ENCODE assay signal across 8 cellular contexts in the genomic region with DNA sequence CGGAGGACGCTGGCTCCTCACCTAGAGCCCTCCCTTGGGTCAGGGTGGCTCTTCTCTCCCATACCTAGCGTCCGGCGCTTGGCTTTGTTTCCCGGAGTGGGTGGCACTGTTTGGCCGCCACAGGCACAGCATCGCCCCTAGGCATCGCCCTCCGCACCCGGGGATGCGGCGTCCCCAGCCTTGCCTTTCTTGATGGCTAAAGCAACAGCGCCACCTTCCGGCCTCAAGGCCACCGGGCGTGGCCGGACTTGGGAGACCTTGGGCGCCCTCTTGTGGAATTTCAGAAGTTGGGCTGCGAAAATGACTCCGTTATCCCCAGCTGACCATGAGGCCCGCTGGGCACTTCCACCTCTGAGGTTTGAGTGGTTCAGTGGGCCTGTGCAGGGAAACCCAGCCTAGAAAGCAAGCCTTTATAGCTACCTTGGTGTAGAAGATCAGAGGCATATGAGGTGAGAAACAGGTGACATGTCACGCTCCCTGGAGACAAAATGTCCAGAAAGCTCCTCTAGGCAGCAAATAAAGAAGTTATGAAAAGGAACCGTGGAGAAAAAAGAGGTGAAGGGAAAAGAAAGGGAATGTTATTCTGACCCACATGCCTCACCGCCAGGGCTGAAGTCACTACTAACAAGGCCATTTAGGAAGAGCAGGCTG. TPM values are rescaled to one million over a fixed set of nuclear protein-coding genes. Genes with fewer than 3 reads are reported as not detected.
DNase-seq lines count a peak whose midpoint lies in the region; ATAC-seq and TF ChIP-seq lines count a peak whose summit lies in the region.

No MANE protein-coding gene starts in this region.

- peaks cover 2% of the 10 kb centered on the region for H3K27me3 Mint-ChIP-seq in activated CD4-positive, alpha-beta T cell treated with anti-CD3 and anti-CD28 coated beads for 36 hours
- no peaks in the 10 kb centered on the region for H3K27me3 Mint-ChIP-seq in chondrocyte (ENCODE audit: low read depth)

- H3K4me1 ChIP-seq in BLaER1, result no peaks in the 10 kb centered on the region; the same call in 1 of the 2 replicates

- POLR2A ChIA-PET in activated CD4-positive, alpha-beta T cell treated with anti-CD3 and anti-CD28 coated beads for 36 hours (lab: Charles Lee), result no interaction called here

- intact Hi-C loops in activated CD4-positive, alpha-beta T cell treated with anti-CD3 and anti-CD28 coated beads for 36 hours (cut with DNase I, micrococcal nuclease), result loop anchor here (1.0 kb wide), 3 partner anchors 32 to 649 kb away; no protein-coding TSS in a partner anchor

- no peaks in the 10 kb centered on the region for H3K27me3 ChIP-seq in BLaER1

- peak; percentile 88 for ATAC-seq in GM19351 (IDR thresholded peaks at IDR 0.05; ENCODE audit: unreplicated experiment)
- peak; percentile 80 for ATAC-seq in HG03457 (IDR thresholded peaks at IDR 0.05; ENCODE audit: unreplicated experiment)
- peak; percentile 94 for ATAC-seq in activated CD4-positive, alpha-beta T cell treated with anti-CD3 and anti-CD28 coated beads for 36 hours
- peak; percentile 83 for ATAC-seq in left lobe of liver

- no peaks in the 10 kb centered on the region for H3K36me3 ChIP-seq in BLaER1

- no peak overlapping the region for H3K27ac Mint-ChIP-seq in activated CD4-positive, alpha-beta T cell treated with anti-CD3 and anti-CD28 coated beads for 36 hours
- peak overlapping the region; percentile 84 for H3K27ac Mint-ChIP-seq in chondrocyte (ENCODE audit: unreplicated experiment)

- H3K9me3 Mint-ChIP-seq in activated CD4-positive, alpha-beta T cell treated with anti-CD3 and anti-CD28 coated beads for 36 hours (ENCODE audit: low read depth), result peaks cover 2% of the 10 kb centered on the region
- no peaks in the 10 kb centered on the region for H3K9me3 Mint-ChIP-seq in chondrocyte (ENCODE audit: low read depth)

- no peaks in the 10 kb centered on the region for H4K20me1 ChIP-seq in BLaER1

- H3K4me2 ChIP-seq in BLaER1, result peak overlapping the region; percentile 54

- CTCF ChIA-PET in activated CD4-positive, alpha-beta T cell treated with anti-CD3 and anti-CD28 coated beads for 36 hours (lab: Charles Lee), result interaction anchor here (0.6 to 12.1 kb wide), 50 partner anchors 10 to 1467 kb away, joined by 3 to 256 read pairs (median 4); partner anchors contain the start of genes ADAMTS15 and SNX19

- H3K9me3 ChIP-seq in BLaER1, result no peaks in the 10 kb centered on the region; the same call in 1 of the 2 replicates

- DNase-seq in NCI-H510A treated with DMSO at 0.1 percent for 48 hours (lab: John Stamatoyannopoulos, UW) (peak; percentile 46), chondrocyte (ENCODE audit: low spot score) (no peak), left lobe of liver (ENCODE audit: low spot score) (peak; percentile 87)
- peak; percentile 93 for DNase-seq in activated CD4-positive, alpha-beta T cell treated with anti-CD3 and anti-CD28 coated beads for 36 hours
- DNase-seq in stimulated activated CD4-positive, alpha-beta T cell treated with anti-CD3 and anti-CD28 coated beads, Interleukin-4, amount 100 ng/mL, for 1 hour, result peak; percentile 85

- no peaks in the 10 kb centered on the region for H3K4me1 Mint-ChIP-seq in activated CD4-positive, alpha-beta T cell treated with anti-CD3 and anti-CD28 coated beads for 36 hours
- peaks cover 56% of the 10 kb centered on the region for H3K4me1 Mint-ChIP-seq in chondrocyte (ENCODE audit: low read depth)

- no peak overlapping the region for H3K9ac ChIP-seq in BLaER1

- no peak overlapping the region for H3K4me3 Mint-ChIP-seq in activated CD4-positive, alpha-beta T cell treated with anti-CD3 and anti-CD28 coated beads for 36 hours
- no peak overlapping the region for H3K4me3 Mint-ChIP-seq in chondrocyte (ENCODE audit: unreplicated experiment)

- H3K27ac ChIP-seq in BLaER1, result no peak overlapping the region

- H3K36me3 Mint-ChIP-seq in activated CD4-positive, alpha-beta T cell treated with anti-CD3 and anti-CD28 coated beads for 36 hours (ENCODE audit: low read depth), result no peaks in the 10 kb centered on the region
- peaks cover under 1% of the 10 kb centered on the region for H3K36me3 Mint-ChIP-seq in chondrocyte (ENCODE audit: low read depth)

- peak; percentile 100 for TF ChIP-seq CTCF in chondrocyte (IDR thresholded peaks at IDR 0.05)

- H3K4me3 ChIP-seq in BLaER1, result no peak overlapping the region

RNA-seq across cellular contexts. Expression of gene SNX19, which starts 54.3 kb away (rescaled TPM):
- total RNA-seq in activated CD4-positive, alpha-beta T cell treated with anti-CD3 and anti-CD28 coated beads for 36 hours, result 10 to 100 TPM; 22.7 to 29.5 TPM
- total RNA-seq in chondrocyte (55.8 to 71.6 TPM (median 55.9 TPM) in 3 replicates), left lobe of liver (33.9 TPM)
